Comparison of ENCODE assay signal across 19 cellular contexts in the genomic region with DNA sequence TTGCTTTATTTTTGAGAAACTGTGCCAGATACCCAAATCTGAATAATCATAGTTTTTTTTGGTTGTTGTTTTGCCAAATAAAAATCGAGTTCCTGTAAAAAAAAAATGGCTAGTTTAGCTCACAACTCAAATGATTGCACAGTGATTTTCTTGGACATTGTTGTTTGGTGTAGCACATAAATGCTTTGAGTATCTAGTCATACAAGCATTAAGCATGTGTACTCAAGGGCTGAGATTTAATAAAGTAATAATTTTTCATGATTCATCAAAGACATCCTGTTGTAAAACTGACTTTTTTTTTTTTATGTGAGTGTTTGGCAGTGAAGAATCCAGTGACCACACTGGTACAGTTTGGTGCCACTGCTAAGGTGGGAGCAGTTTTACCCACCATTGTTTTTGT.
"Had no signal": no experiment of that assay in that cellular context is flagged by ENCODE, and none has a peak within 500 bp of the region (broad histone marks: within the 10 kb centered on the region; RNA-seq: fewer than 3 reads in every experiment).

No MANE protein-coding gene starts in this region.

- DNase-seq: activated CD4-positive, alpha-beta T cell treated with anti-CD3 and anti-CD28 coated beads, Interleukin-2, amount 50 U/mL, for 48 hours; activated naive CD4-positive, alpha-beta T cell treated with anti-CD3 and anti-CD28 coated beads for 36 hours; activated naive CD8-positive, alpha-beta T cell treated with anti-CD3 and anti-CD28 coated beads, Interleukin-2, amount 50 U/mL, for 24 hours; glutamatergic neuron; left colon; lower lobe of right lung; right cardiac atrium; small intestine; stimulated activated CD4-positive, alpha-beta T cell treated with anti-CD3 and anti-CD28 coated beads, Interleukin-4, amount 100 ng/mL, for 24 hours; stimulated activated naive CD4-positive, alpha-beta T cell treated with Interleukin-2 at 50 U/mL for 16 hours; upper lobe of left lung had no signal

- H3K4me1 Mint-ChIP-seq: activated naive CD8-positive, alpha-beta T cell treated with anti-CD3 and anti-CD28 coated beads, Interleukin-2, amount 50 U/mL, for 24 hours had no signal

- ATAC-seq: activated naive CD8-positive, alpha-beta T cell treated with anti-CD3 and anti-CD28 coated beads, Interleukin-2, amount 50 U/mL, for 24 hours; esophagus mucosa; left colon; lower lobe of right lung; right cardiac atrium had no signal

- FAIRE-seq: small intestine had no signal

- H3K27ac Mint-ChIP-seq: activated naive CD4-positive, alpha-beta T cell treated with anti-CD3 and anti-CD28 coated beads for 36 hours; activated naive CD8-positive, alpha-beta T cell treated with anti-CD3 and anti-CD28 coated beads, Interleukin-2, amount 50 U/mL, for 24 hours; activated T-helper 2 cell treated with anti-CD3 and anti-CD28 coated beads, Interferon-gamma antibody, Interleukin-2, Interleukin-4, amounts not matched to agents 10 μg/mL and 5 μg/mL and 100 μg/mL, durations not matched to agents 14 hours and 24 hours and 36 hours had no signal

- H3K27me3 ChIP-seq: ascending aorta, suprapubic skin, upper lobe of left lung had no signal

- H3K9me3 ChIP-seq: ascending aorta, lower lobe of right lung, prostate gland, suprapubic skin, upper lobe of left lung had no signal

- H3K36me3 ChIP-seq: ascending aorta, lower lobe of right lung, prostate gland, suprapubic skin, upper lobe of left lung had no signal

- H3K4me3 Mint-ChIP-seq: activated naive CD4-positive, alpha-beta T cell treated with anti-CD3 and anti-CD28 coated beads for 36 hours; activated naive CD8-positive, alpha-beta T cell treated with anti-CD3 and anti-CD28 coated beads, Interleukin-2, amount 50 U/mL, for 24 hours; mesothelial cell of epicardium; neural crest cell had no signal

- H3K4me1 ChIP-seq: prostate gland had no signal

- H3K4me3 ChIP-seq: ascending aorta, lower lobe of right lung, prostate gland, suprapubic skin, upper lobe of left lung had no signal

- H3K27ac ChIP-seq: lower lobe of right lung, prostate gland, suprapubic skin, upper lobe of left lung, VCaP had no signal
